In genomic region chr19:38849746-38850230, GRCh38 we compare ENCODE assay signal across 8 cellular contexts.
A peak's percentile ranks its signal among the peaks of the same experiment; 100 is the strongest.
DNase-seq lines count a peak whose midpoint lies in the region; ATAC-seq, FAIRE-seq and TF ChIP-seq lines count a peak whose summit lies in the region.

Gene HNRNPL, minus strand, starts transcription at chr19:38849986. Its CDS starts 20 bp downstream, at chr19:38849966.

- no peak for FAIRE-seq in GM18507 (lab: Jason Lieb, UNC)

- peak; percentile 82 for DNase-seq in GM18507 (ENCODE audit: extremely low spot score, insufficient read length, low read depth)
- DNase-seq in astrocyte of the spinal cord (ENCODE audit: low read depth, low spot score), result no peak
- DNase-seq in iPS-NIHi7 (ENCODE audit: extremely low spot score), result peak; percentile 93
- peak; percentile 98 for DNase-seq in stimulated activated CD4-positive, alpha-beta T cell treated with anti-CD3 and anti-CD28 coated beads, Interleukin-4, amount 100 ng/mL, for 48 hours (ENCODE audit: low read depth in 2 of 2)
- no peak for DNase-seq in LoVo (ENCODE audit: low spot score)

- TF ChIP-seq CTCF in astrocyte of the spinal cord (IDR thresholded peaks at IDR 0.05; ENCODE audit: low read depth, low read length), result peak; percentile 51

- in situ Hi-C loops in astrocyte of the spinal cord (cut with HindIII; ENCODE audit: low sequenced_read_pairs), result no loop called here

- ATAC-seq in HG02870 (IDR thresholded peaks at IDR 0.05; ENCODE audit: unreplicated experiment), result peak; percentile 44
- ATAC-seq in SK-N-SH treated with all-trans-retinoic acid at 6 μM for 48 hours, result peak; percentile 78
- no peak for ATAC-seq in GM21526 (IDR thresholded peaks at IDR 0.05; ENCODE audit: low FRiP score, unreplicated experiment)

- peak within 1 kb of the TSS; percentile 59 for H3K4me3 ChIP-seq in astrocyte of the spinal cord (ENCODE audit: low read depth, low read length)

TF ChIP-seq in SK-N-SH treated with all-trans-retinoic acid at 6 μM for 48 hours, 23 proteins besides CTCF, POLR2A, EP300 and RAD21:
- no peak for TF ChIP-seq ZNF565 (CRISPR knock-in tag; conservative IDR thresholded peaks at IDR 0.05; ENCODE audit: low read depth)
- TF ChIP-seq CSRNP3 (CRISPR knock-in tag; IDR thresholded peaks at IDR 0.05), result no peak
- no peak for TF ChIP-seq ESRRG (CRISPR knock-in tag; IDR thresholded peaks at IDR 0.05)
- TF ChIP-seq TCF4 (CRISPR knock-in tag; IDR thresholded peaks at IDR 0.05; ENCODE audit: borderline replicate concordance), result no peak
- no peak for TF ChIP-seq RARB (CRISPR knock-in tag; IDR thresholded peaks at IDR 0.05)
TF ChIP-seq in SK-N-SH treated with all-trans-retinoic acid at 6 μM for 48 hours: peak in this region for 0.

Comparison
In these comparisons a context has a peak if more than half of its experiments do, and no peak if none do; other contexts are left out.
1. DNase-seq: peak in GM18507 (single experiment), iPS-NIHi7 (single experiment) and stimulated activated CD4-positive, alpha-beta T cell treated with anti-CD3 and anti-CD28 coated beads, Interleukin-4, amount 100 ng/mL, for 48 hours (2 of 2); none in astrocyte of the spinal cord (single experiment) and LoVo (single experiment).